Comparison of ENCODE assay signal across 12 cellular contexts in genomic region chr1:43548285-43549271, GRCh38. TPM values are rescaled to one million over a fixed set of nuclear protein-coding genes. Genes with fewer than 3 reads are reported as not detected.
A peak's percentile ranks its signal among the peaks of the same experiment; 100 is the strongest.
DNase-seq lines count a peak whose midpoint lies in the region; ATAC-seq and TF ChIP-seq lines count a peak whose summit lies in the region.
"Had no signal": no experiment of that assay in that cellular context is flagged by ENCODE, and none has a peak within 500 bp of the region (broad histone marks: within the 10 kb centered on the region; RNA-seq: fewer than 3 reads in every experiment).

No MANE protein-coding gene starts in this region.

- TF ChIP-seq CTCF in PC-3 (conservative IDR thresholded peaks at IDR 0.05; ENCODE audit: low read depth, low read length) (no peak), upper lobe of left lung (IDR thresholded peaks at IDR 0.05) (no peak)

- H3K4me3 ChIP-seq in PC-3 (ENCODE audit: low read length) (no peak overlapping the region), mesodermal cell (ENCODE audit: extremely low read depth, insufficient read depth, low read length, poor library complexity, severe bottlenecking) (no peak overlapping the region), upper lobe of left lung (no peak overlapping the region)
- H3K4me3 ChIP-seq: right atrium auricular region had no signal

- no peak overlapping the region for H3K9ac ChIP-seq in PC-3 (ENCODE audit: low read length)

- ATAC-seq in PC-3 (no peak), esophagus mucosa (peak; percentile 0), upper lobe of left lung (ENCODE audit: low FRiP score in 2 of 2) (no peak), GM18861 (IDR thresholded peaks at IDR 0.05; ENCODE audit: unreplicated experiment) (no peak)

- BruUV-seq in PC-3 (replicated peaks; lab: Mats Ljungman, UMichigan), result no TSS peak

- H3K9me2 ChIP-seq in PC-3 (replicated peaks; ENCODE audit: low read length), result no peaks in the 10 kb centered on the region

- no peak overlapping the region for H2AFZ ChIP-seq in PC-3 (ENCODE audit: low read length)

- peaks cover 22% of the 10 kb centered on the region for H3K4me1 ChIP-seq in PC-3 (ENCODE audit: insufficient read depth, low read length)
- H3K4me1 ChIP-seq in mesodermal cell (ENCODE audit: control insufficient read depth, insufficient read depth, low read length, poor library complexity, severe bottlenecking), result peaks cover 45% of the 10 kb centered on the region
- H3K4me1 ChIP-seq in upper lobe of left lung, result peaks cover 38 to 76% (median 56%) of the 10 kb centered on the region in 4 donors

- H3K36me3 ChIP-seq in PC-3 (ENCODE audit: low read depth, low read length) (peaks cover 11% of the 10 kb centered on the region; the same call in 1 of the 2 replicates), mesodermal cell (ENCODE audit: control insufficient read depth, insufficient read depth, low read length) (peaks cover 66% of the 10 kb centered on the region), upper lobe of left lung (peaks cover 0 to 4% (median 0%) of the 10 kb centered on the region in 4 donors)
- H3K36me3 ChIP-seq: right atrium auricular region had no signal

- peaks cover 36% of the 10 kb centered on the region for H3K79me2 ChIP-seq in PC-3 (ENCODE audit: low read length)

- intact Hi-C loops in PC-3 (cut with micrococcal nuclease), result no loop called here

- POLR2A ChIA-PET in PC-3 (lab: Charles Lee; ENCODE audit: unreplicated experiment), result interaction anchor here (0.6 to 0.7 kb wide), 2 partner anchors 14 to 18 kb away, joined by 3 to 5 read pairs; partner anchors contain the start of gene PTPRF

- WGBS in mesodermal cell (ENCODE audit: insufficient coverage in 2 of 2), 2 experiments, result 83 to 85% methylated on average over 14 to 15 of the region's 18 CpGs
- 77 to 79% methylated on average over 14 to 18 of the region's 18 CpGs for WGBS in upper lobe of left lung, 2 donors

- TF ChIP-seq EP300 in upper lobe of left lung (IDR thresholded peaks at IDR 0.05), result peak in 1 of 4 donors; percentile 72

- no peaks in the 10 kb centered on the region for H4K20me1 ChIP-seq in PC-3 (ENCODE audit: low read length)

- no peak for TF ChIP-seq POLR2A in upper lobe of left lung (IDR thresholded peaks at IDR 0.05)

- DNase-seq in PC-3, result no peak
- peak in 1 of 2 donors; percentile 64 for DNase-seq in upper lobe of left lung
- DNase-seq in AML-193 (lab: John Stamatoyannopoulos, UW), result no peak
- no peak for DNase-seq in iPS-NIHi7 (ENCODE audit: extremely low spot score)
- DNase-seq in RKO (ENCODE audit: low spot score), result no peak
- DNase-seq: activated T-cell treated with anti-CD3 and anti-CD28 coated beads, Interleukin-2, amount 50 U/mL, for 24 hours; erythroblast; SHP77 had no signal

- no peak overlapping the region for H3K4me2 ChIP-seq in PC-3 (ENCODE audit: low read length)

- H3F3A ChIP-seq in PC-3 (ENCODE audit: low read length, unreplicated experiment), result no peaks in the 10 kb centered on the region

- H3K9me3 ChIP-seq in PC-3 (ENCODE audit: low read length) (no peaks in the 10 kb centered on the region), mesodermal cell (ENCODE audit: control insufficient read depth, low read length) (no peaks in the 10 kb centered on the region), upper lobe of left lung (no peaks in the 10 kb centered on the region)
- H3K9me3 ChIP-seq: right atrium auricular region had no signal

- H3K27me3 ChIP-seq in PC-3 (ENCODE audit: low read length) (no peaks in the 10 kb centered on the region), upper lobe of left lung (no peaks in the 10 kb centered on the region)
- H3K27me3 ChIP-seq: right atrium auricular region had no signal

- peak overlapping the region; percentile 67; the same call in 1 of the 2 replicates for H3K27ac ChIP-seq in PC-3 (ENCODE audit: low read length)
- peak overlapping the region; percentile 45 for H3K27ac ChIP-seq in mesodermal cell (ENCODE audit: low read depth, low read length, severe bottlenecking)
- peak overlapping the region; percentile 10 to 84 (median 48) for H3K27ac ChIP-seq in upper lobe of left lung
- H3K27ac ChIP-seq: right atrium auricular region had no signal

- CTCF ChIA-PET in PC-3 (lab: Charles Lee), result no interaction called here

RNA-seq across cellular contexts. Expression of gene PTPRF, which starts 17.9 kb away (rescaled TPM):
- total RNA-seq in PC-3 (2014; rRNA removed) (67.4 and 100 TPM in 2 replicates), esophagus mucosa (285 TPM), upper lobe of left lung (100 to 1,000 TPM; 133 to 201 (median 171) TPM)
- 125 TPM for polyA plus RNA-seq in mesodermal cell (2013, experiment 1 of 2)
- 107 TPM for polyA plus RNA-seq in mesodermal cell (2013, experiment 2 of 2)
